In the genomic region with DNA sequence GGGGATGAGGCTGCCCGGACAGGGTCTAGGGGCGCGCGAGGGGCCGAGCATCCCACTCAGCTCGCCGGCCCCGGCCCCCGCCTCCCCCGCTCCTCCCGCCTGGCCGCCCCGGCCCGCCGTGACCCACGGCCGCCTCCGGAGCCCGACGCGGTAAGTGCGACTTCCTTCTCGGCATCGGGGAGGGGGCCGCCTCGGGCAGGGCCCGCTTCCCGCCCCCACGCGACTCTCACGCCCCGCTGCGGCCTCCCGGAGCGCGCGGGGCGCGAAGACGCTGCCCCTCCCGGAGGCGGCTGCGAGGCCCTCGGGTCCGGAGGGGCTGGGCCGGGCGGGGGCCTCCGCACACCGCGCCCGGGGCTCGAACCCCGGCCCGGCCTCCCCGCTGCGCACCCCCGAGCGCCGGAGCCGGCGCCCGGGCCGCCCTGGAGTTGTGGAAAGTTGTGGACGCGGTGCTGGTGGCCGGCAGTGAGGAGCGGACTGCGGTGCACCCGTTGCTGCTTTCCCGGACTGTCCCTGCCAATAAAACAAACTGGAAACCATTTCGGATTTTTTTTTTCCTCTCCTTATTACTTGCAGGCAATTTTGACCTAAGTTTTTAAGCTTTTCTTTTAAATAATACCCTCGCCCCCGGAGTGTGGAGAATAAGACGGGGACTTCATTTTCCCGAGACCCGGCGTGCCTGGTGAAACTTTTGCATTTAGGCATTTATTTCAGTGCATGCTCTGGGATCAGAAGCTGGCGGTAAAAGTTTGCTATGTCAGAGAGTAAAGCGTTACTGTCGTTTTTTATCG, we compare ENCODE assay signal across 8 cellular contexts. TPM values are rescaled to one million over a fixed set of nuclear protein-coding genes. Genes with fewer than 3 reads are reported as not detected.
DNase-seq lines count a peak whose midpoint lies in the region; ATAC-seq and TF ChIP-seq lines count a peak whose summit lies in the region.

No MANE protein-coding gene starts in this region.

- H3K4me3 ChIP-seq in GM06990 (replicated peaks; ENCODE audit: low read depth, low read length) = peak overlapping the region; percentile 79
- peak overlapping the region; percentile 85 to 93 for H3K4me3 ChIP-seq in ascending aorta
- H3K4me3 ChIP-seq in hepatocyte = peak overlapping the region; percentile 87

- H3K27ac ChIP-seq in ascending aorta = peak overlapping the region; percentile 77 to 87
- H3K27ac ChIP-seq in hepatocyte = peak overlapping the region; percentile 96

- TF ChIP-seq CTCF in GM06990 (IDR thresholded peaks at IDR 0.05; ENCODE audit: insufficient read depth, low read length, poor library complexity, severe bottlenecking) (no peak), ascending aorta (IDR thresholded peaks at IDR 0.05) (no peak), hepatocyte (IDR thresholded peaks at IDR 0.05; ENCODE audit: poor library complexity) (no peak)

- peaks cover 47% of the 10 kb centered on the region for H3K79me2 ChIP-seq in hepatocyte

- DNase-seq in GM06990 (ENCODE audit: extremely low read depth, insufficient read length) (no peak), NCI-H774 (lab: John Stamatoyannopoulos, UW) (peak; percentile 43), ascending aorta (ENCODE audit: low spot score in 2 of 2) (peak in 1 of 2 donors; percentile 73), hepatocyte (ENCODE audit: low spot score) (no peak), sciatic nerve (ENCODE audit: low spot score) (no peak), NCI-H1436 treated with DMSO at 0.1 percent for 48 hours (lab: John Stamatoyannopoulos, UW) (no peak)

- H4K20me1 ChIP-seq in hepatocyte (ENCODE audit: insufficient read depth, poor library complexity, severe bottlenecking) = peaks cover 2% of the 10 kb centered on the region

- H3K27me3 ChIP-seq in GM06990 (replicated peaks; ENCODE audit: control insufficient read depth, insufficient read depth, low read length) (no peaks in the 10 kb centered on the region), ascending aorta (no peaks in the 10 kb centered on the region), hepatocyte (no peaks in the 10 kb centered on the region)

- H3K4me1 ChIP-seq in ascending aorta = no peaks in the 10 kb centered on the region
- H3K4me1 ChIP-seq in hepatocyte (ENCODE audit: insufficient read depth) = peaks cover 21% of the 10 kb centered on the region

- peak; percentile 25 for ATAC-seq in GM21825 (IDR thresholded peaks at IDR 0.05; ENCODE audit: unreplicated experiment)
- ATAC-seq in sciatic nerve = peak; percentile 53
- ATAC-seq in HG03571 (IDR thresholded peaks at IDR 0.05; ENCODE audit: unreplicated experiment) = no peak

- H3K36me3 ChIP-seq in GM06990 (ENCODE audit: control insufficient read depth, insufficient read depth, low read length) = no peaks in the 10 kb centered on the region
- no peaks in the 10 kb centered on the region for H3K36me3 ChIP-seq in ascending aorta
- H3K36me3 ChIP-seq in hepatocyte (replicated peaks; ENCODE audit: insufficient read depth, low read depth) = no peaks in the 10 kb centered on the region

- peak overlapping the region; percentile 90 for H3K4me2 ChIP-seq in hepatocyte

- no peaks in the 10 kb centered on the region for H3K9me2 ChIP-seq in hepatocyte (replicated peaks; ENCODE audit: insufficient read depth)

- peak overlapping the region; percentile 84 for H2AFZ ChIP-seq in hepatocyte

- intact Hi-C loops in ascending aorta (cut with DNase I) = loop anchor here (1.0 to 10.0 kb wide), 7 partner anchors 98 to 930 kb away; partner anchors contain the start of genes FAM114A1, KLF3, PDS5A and RFC1
- intact Hi-C loops in sciatic nerve (cut with DNase I) = no loop called here

- no peaks in the 10 kb centered on the region for H3K9me3 ChIP-seq in ascending aorta
- no peaks in the 10 kb centered on the region for H3K9me3 ChIP-seq in hepatocyte (ENCODE audit: low read depth)

- 1% methylated on average over 33 of the region's 81 CpGs for whole genome bisulfite sequencing in hepatocyte (ENCODE audit: low lambda C conversion rate, missing lambda C conversion rate)

RNA-seq across cellular contexts. Expression of gene TMEM156, which starts 12.9 kb away (rescaled TPM):
- total RNA-seq in ascending aorta (not detected), hepatocyte (1.3 TPM in 1 of 2 replicates, not detected in the other), sciatic nerve (0.62 TPM)
- not detected in 2 replicates for polyA plus RNA-seq in hepatocyte

RNA-seq across cellular contexts. Expression of gene KLHL5, which starts 16.9 kb away (rescaled TPM):
- total RNA-seq in ascending aorta (0.75 TPM), hepatocyte (51.6 and 58.3 TPM in 2 replicates), sciatic nerve (48.2 TPM)
- polyA plus RNA-seq in hepatocyte = 28.1 and 30.2 TPM in 2 replicates

Comparison
In these comparisons a context has a peak if more than half of its experiments do, and no peak if none do; other contexts are left out.
1. RNA of gene KLHL5, which starts 16.9 kb away (total RNA-seq): 51.6 to 58.3 TPM in hepatocyte and 48.2 TPM in sciatic nerve (single experiment); 0.75 TPM in ascending aorta (single experiment); every median in the first group is over 10 times any median in the second.
2. Peak in every context shown above with its lines, with median percentiles within 50 percentile points of each other: H3K4me3 ChIP-seq.